8 cellular contexts compared by ENCODE assay signal in genomic region chr17:77428901-77429734, GRCh38.
DNase-seq lines count a peak whose midpoint lies in the region; ATAC-seq, FAIRE-seq and TF ChIP-seq lines count a peak whose summit lies in the region.

No MANE protein-coding gene starts in this region.

- no peak overlapping the region for H3K4me3 ChIP-seq in coronary artery

- H3K36me3 Mint-ChIP-seq in activated naive CD4-positive, alpha-beta T cell treated with anti-CD3 and anti-CD28 coated beads, Interleukin-2, amount 10 ng/mL, durations not matched to agents 7 days and 5 days = peaks cover 41% of the 10 kb centered on the region
- peaks cover 0 to 3% of the 10 kb centered on the region in 2 donors for H3K36me3 Mint-ChIP-seq in activated naive CD4-positive, alpha-beta T cell treated with anti-CD3 and anti-CD28 coated beads, Interleukin-2, amount 50 U/mL, for 72 hours
- H3K36me3 Mint-ChIP-seq in naive thymus-derived CD8-positive, alpha-beta T cell = peaks cover 0 to 16% (median 4%) of the 10 kb centered on the region in 3 donors

- no peaks in the 10 kb centered on the region for H3K9me3 Mint-ChIP-seq in activated naive CD4-positive, alpha-beta T cell treated with anti-CD3 and anti-CD28 coated beads, Interleukin-2, amount 10 ng/mL, durations not matched to agents 7 days and 5 days
- H3K9me3 Mint-ChIP-seq in activated naive CD4-positive, alpha-beta T cell treated with anti-CD3 and anti-CD28 coated beads, Interleukin-2, amount 50 U/mL, for 72 hours = no peaks in the 10 kb centered on the region
- H3K9me3 Mint-ChIP-seq in naive thymus-derived CD8-positive, alpha-beta T cell = no peaks in the 10 kb centered on the region

- FAIRE-seq in urothelium cell line (lab: Jason Lieb, UNC) = peak; percentile 75

- no peak for TF ChIP-seq CTCF in coronary artery (IDR thresholded peaks at IDR 0.05)

- POLR2A ChIA-PET in naive thymus-derived CD8-positive, alpha-beta T cell (lab: Charles Lee) = interaction anchor here (0.9 to 74.5 kb wide), 14 partner anchors 3 to 529 kb away, joined by 3 to 5369 read pairs (median 27); partner anchors contain the start of gene TNRC6C

- DNase-seq in activated naive CD4-positive, alpha-beta T cell treated with anti-CD3 and anti-CD28 coated beads, Interleukin-2, amount 10 ng/mL, durations not matched to agents 7 days and 5 days = no peak
- no peak for DNase-seq in activated naive CD4-positive, alpha-beta T cell treated with anti-CD3 and anti-CD28 coated beads, Interleukin-2, amount 50 U/mL, for 72 hours (ENCODE audit: low spot score in 2 of 2)
- peak; percentile 73 for DNase-seq in coronary artery (ENCODE audit: low spot score)
- DNase-seq in naive thymus-derived CD8-positive, alpha-beta T cell = no peak
- no peak for DNase-seq in urothelium cell line (ENCODE audit: low spot score)
- DNase-seq in GM03348 (ENCODE audit: low spot score) = no peak
- DNase-seq in cerebellum (ENCODE audit: low spot score) = no peak

- H3K27ac ChIP-seq in coronary artery = peak overlapping the region; percentile 93 to 95

- ATAC-seq in activated naive CD4-positive, alpha-beta T cell treated with anti-CD3 and anti-CD28 coated beads, Interleukin-2, amount 50 U/mL, for 72 hours = no peak
- no peak for ATAC-seq in naive thymus-derived CD8-positive, alpha-beta T cell
- ATAC-seq in HG02642 (IDR thresholded peaks at IDR 0.05; ENCODE audit: poor library complexity, unreplicated experiment) = no peak

- H3K4me1 Mint-ChIP-seq in activated naive CD4-positive, alpha-beta T cell treated with anti-CD3 and anti-CD28 coated beads, Interleukin-2, amount 10 ng/mL, durations not matched to agents 7 days and 5 days = peaks cover 94% of the 10 kb centered on the region
- H3K4me1 Mint-ChIP-seq in naive thymus-derived CD8-positive, alpha-beta T cell = peaks cover 40 to 87% (median 80%) of the 10 kb centered on the region in 4 donors

- CTCF ChIA-PET in activated naive CD4-positive, alpha-beta T cell treated with anti-CD3 and anti-CD28 coated beads, Interleukin-2, amount 10 ng/mL, durations not matched to agents 7 days and 5 days (lab: Charles Lee) = interaction anchor here (0.7 to 13.6 kb wide), 38 partner anchors 7 to 584 kb away, joined by 3 to 119 read pairs (median 6); no protein-coding TSS in a partner anchor

- H3K27ac Mint-ChIP-seq in activated naive CD4-positive, alpha-beta T cell treated with anti-CD3 and anti-CD28 coated beads, Interleukin-2, amount 10 ng/mL, durations not matched to agents 7 days and 5 days = peak overlapping the region; percentile 74
- H3K27ac Mint-ChIP-seq in activated naive CD4-positive, alpha-beta T cell treated with anti-CD3 and anti-CD28 coated beads, Interleukin-2, amount 50 U/mL, for 72 hours = peak overlapping the region in 1 of 2 donors; percentile 79
- peak overlapping the region; percentile 82 to 99 (median 91) for H3K27ac Mint-ChIP-seq in naive thymus-derived CD8-positive, alpha-beta T cell

- H3K27me3 Mint-ChIP-seq in activated naive CD4-positive, alpha-beta T cell treated with anti-CD3 and anti-CD28 coated beads, Interleukin-2, amount 10 ng/mL, durations not matched to agents 7 days and 5 days = no peaks in the 10 kb centered on the region
- H3K27me3 Mint-ChIP-seq in naive thymus-derived CD8-positive, alpha-beta T cell = no peaks in the 10 kb centered on the region

- no peak overlapping the region for H3K4me3 Mint-ChIP-seq in activated naive CD4-positive, alpha-beta T cell treated with anti-CD3 and anti-CD28 coated beads, Interleukin-2, amount 10 ng/mL, durations not matched to agents 7 days and 5 days
- peak overlapping the region; percentile 12 to 97 (median 59) for H3K4me3 Mint-ChIP-seq in naive thymus-derived CD8-positive, alpha-beta T cell
